ENCODE assay signal across 13 cellular contexts in the genomic region with DNA sequence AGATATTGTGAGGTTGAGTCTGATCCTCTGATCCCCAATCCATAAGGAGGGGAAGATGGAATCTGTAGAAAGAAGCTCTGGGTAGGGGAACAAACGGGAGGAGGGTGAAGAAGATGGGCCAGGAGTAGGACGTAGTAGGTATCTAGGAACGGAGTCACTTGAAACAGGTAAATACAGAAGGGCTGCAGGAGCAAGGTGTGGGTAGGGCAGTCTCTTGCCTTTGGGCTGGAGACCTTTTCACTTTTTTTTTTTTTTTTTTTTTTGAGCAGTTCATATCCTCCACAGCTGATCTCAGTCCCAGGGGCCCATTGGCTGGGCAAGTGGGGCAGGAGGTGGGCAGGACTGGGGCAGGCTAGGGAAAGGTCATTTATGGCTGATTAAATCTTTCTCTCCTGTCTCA. TPM values are rescaled to one million over a fixed set of nuclear protein-coding genes. Genes with fewer than 3 reads are reported as not detected.
DNase-seq lines count a peak whose midpoint lies in the region; ATAC-seq, FAIRE-seq and TF ChIP-seq lines count a peak whose summit lies in the region.
"Had no signal": no experiment of that assay in that cellular context is flagged by ENCODE, and none has a peak within 500 bp of the region (broad histone marks: within the 10 kb centered on the region; RNA-seq: fewer than 3 reads in every experiment).

No MANE protein-coding gene starts in this region.

- POLR2A ChIA-PET in PC-3 (lab: Charles Lee; ENCODE audit: unreplicated experiment): no interaction called here

- H3K9me2 ChIP-seq in PC-3 (replicated peaks; ENCODE audit: low read length): no peaks in the 10 kb centered on the region

- CTCF ChIA-PET in PC-3 (lab: Charles Lee): interaction anchor here (0.5 kb wide), 1 partner anchor 74 kb away, joined by 7 read pairs; no protein-coding TSS in a partner anchor

- H3K79me2 ChIP-seq in PC-3 (ENCODE audit: low read length): peaks cover 36% of the 10 kb centered on the region

- peak overlapping the region; percentile 97; the same call in 1 of the 2 replicates for H3K9ac ChIP-seq in PC-3 (ENCODE audit: low read length)

- peaks cover 10% of the 10 kb centered on the region; the same call in 1 of the 2 replicates for H3K4me1 ChIP-seq in PC-3 (ENCODE audit: insufficient read depth, low read length)

- H2AFZ ChIP-seq in PC-3 (ENCODE audit: low read length): no peak overlapping the region

- no peak for FAIRE-seq in GM19239 (lab: Jason Lieb, UNC)
- FAIRE-seq: GM12891 had no signal

- no peaks in the 10 kb centered on the region for H3K36me3 ChIP-seq in PC-3 (ENCODE audit: low read depth, low read length)

- no peak overlapping the region for H3K27ac ChIP-seq in PC-3 (ENCODE audit: low read length)

- H4K20me1 ChIP-seq in PC-3 (ENCODE audit: low read length): no peaks in the 10 kb centered on the region

- H3K9me3 ChIP-seq in PC-3 (ENCODE audit: low read length): no peaks in the 10 kb centered on the region

- TF ChIP-seq CTCF in GM12865 (IDR thresholded peaks at IDR 0.05; ENCODE audit: insufficient read depth, low read depth, low read length, missing control alignments): no peak
- no peak for TF ChIP-seq CTCF in PC-3 (conservative IDR thresholded peaks at IDR 0.05; ENCODE audit: low read depth, low read length)
- TF ChIP-seq CTCF in epithelial cell of esophagus (IDR thresholded peaks at IDR 0.05; ENCODE audit: insufficient read depth, low read depth, low read length, missing control alignments): no peak
- no peak for TF ChIP-seq CTCF in retinal pigment epithelial cell (conservative IDR thresholded peaks at IDR 0.05; ENCODE audit: low read depth, low read length)

- no peaks in the 10 kb centered on the region for H3F3A ChIP-seq in PC-3 (ENCODE audit: low read length, unreplicated experiment)

- no peak for ATAC-seq in PC-3
- no peak for ATAC-seq in GM19328 (IDR thresholded peaks at IDR 0.05; ENCODE audit: unreplicated experiment)

- BruUV-seq in PC-3 (replicated peaks; lab: Mats Ljungman, UMichigan): no TSS peak

- H3K4me3 ChIP-seq in GM12865 (ENCODE audit: low read depth, low read length) (peak overlapping the region; percentile 89), PC-3 (ENCODE audit: low read length) (peak overlapping the region; percentile 96; the same call in 1 of the 2 replicates), epithelial cell of esophagus (ENCODE audit: low read length) (peak overlapping the region; percentile 95), retinal pigment epithelial cell (ENCODE audit: low read length) (peak overlapping the region; percentile 100)

- no peaks in the 10 kb centered on the region for H3K27me3 ChIP-seq in PC-3 (ENCODE audit: low read length)

- intact Hi-C loops in PC-3 (cut with micrococcal nuclease): no loop called here

- H3K4me2 ChIP-seq in PC-3 (ENCODE audit: low read length): peak overlapping the region; percentile 95

- no peak for DNase-seq in GM12865 (ENCODE audit: low read depth)
- DNase-seq in PC-3: no peak
- no peak for DNase-seq in epithelial cell of esophagus (ENCODE audit: low read depth)
- DNase-seq in retinal pigment epithelial cell (ENCODE audit: low read depth): no peak
- DNase-seq in occipital lobe (lab: John Stamatoyannopoulos, UW): no peak
- DNase-seq in GM19239 (ENCODE audit: insufficient read length, low spot score): no peak
- no peak for DNase-seq in activated effector memory CD4-positive, alpha-beta T cell treated with anti-CD3 and anti-CD28 coated beads, Interleukin-2, amount 50 U/mL, for 16 hours
- DNase-seq: activated CD8-positive, alpha-beta memory T cell treated with anti-CD3 and anti-CD28 coated beads, Interleukin-2, amount 50 U/mL, for 48 hours; foreskin melanocyte; IMR-90; substantia nigra had no signal

RNA-seq across cellular contexts. Expression of gene BCKDHA, which starts 1.5 kb away (rescaled TPM):
- total RNA-seq in PC-3 (2014; rRNA removed) (49.2 and 53.1 TPM in 2 replicates), occipital lobe (24.5 TPM)

RNA-seq across cellular contexts. Expression of gene EXOSC5, which starts 1.9 kb away (rescaled TPM):
- total RNA-seq in PC-3 (2014; rRNA removed): 40.8 and 41.5 TPM in 2 replicates
- 14.8 TPM for total RNA-seq in occipital lobe

RNA-seq across cellular contexts. Expression of gene TMEM91, which starts 22.8 kb away (rescaled TPM):
- 2.4 and 3.6 TPM in 2 replicates for total RNA-seq in PC-3 (2014; rRNA removed)
- 9.4 TPM for total RNA-seq in occipital lobe

RNA-seq across cellular contexts. Expression of gene B3GNT8, which starts 28.1 kb away (rescaled TPM):
- 2.3 TPM in 1 of 2 replicates, not detected in the other for total RNA-seq in PC-3 (2014; rRNA removed)
- total RNA-seq in occipital lobe: 0.16 TPM

RNA-seq across cellular contexts. Expression of gene B9D2, which starts 35.1 kb away (rescaled TPM):
- total RNA-seq in PC-3 (2014; rRNA removed): 3.8 and 4.4 TPM in 2 replicates
- 5.3 TPM for total RNA-seq in occipital lobe
